In genomic region chr5:140400730-140401361, GRCh38 we compare ENCODE assay signal across 8 cellular contexts. TPM values are rescaled to one million over a fixed set of nuclear protein-coding genes. Genes with fewer than 3 reads are reported as not detected.
DNase-seq lines count a peak whose midpoint lies in the region; ATAC-seq and TF ChIP-seq lines count a peak whose summit lies in the region.

No MANE protein-coding gene starts in this region.

- ATAC-seq in HG02571 (IDR thresholded peaks at IDR 0.05; ENCODE audit: unreplicated experiment), result peak; percentile 63

- peak; percentile 56 for TF ChIP-seq POLR2A in NB4 (IDR thresholded peaks at IDR 0.05; ENCODE audit: extremely low read depth, insufficient read length)

- H3K4me3 ChIP-seq in GM08714 (ENCODE audit: low read length), result peak overlapping the region; percentile 68
- H3K4me3 ChIP-seq in NB4 (ENCODE audit: low read depth, low read length), result peak overlapping the region; percentile 89

- peak; percentile 93 for DNase-seq in NB4 (ENCODE audit: low read depth)
- DNase-seq in SK-N-DZ (ENCODE audit: low spot score), result peak; percentile 98
- peak; percentile 88 for DNase-seq in activated naive CD4-positive, alpha-beta T cell treated with anti-CD3 and anti-CD28 coated beads, Interleukin-2, amount 50 U/mL, for 16 hours
- DNase-seq in glomerular endothelial cell (ENCODE audit: extremely low read depth, low read depth, low spot score), result peak; percentile 88
- peak; percentile 94 for DNase-seq in non-pigmented ciliary epithelial cell (ENCODE audit: low read depth)
- peak; percentile 99 for DNase-seq in superior temporal gyrus (ENCODE audit: extremely low spot score)

- no peak for TF ChIP-seq CTCF in NB4 (IDR thresholded peaks at IDR 0.05; ENCODE audit: low read depth, low read length)

RNA-seq across cellular contexts. Expression of gene ANKHD1, which starts 0.8 kb away (rescaled TPM):
- polyA plus RNA-seq in SK-N-DZ (2014; cell fraction: cytosol; rRNA removed), result 46.2 and 62.1 TPM in 2 replicates
- polyA plus RNA-seq in SK-N-DZ (2014; cell fraction: nucleus; rRNA removed), result 92.9 and 116 TPM in 2 replicates
- 42.1 and 59.7 TPM in 2 replicates for total RNA-seq in glomerular endothelial cell

RNA-seq across cellular contexts. Expression of gene SLC4A9, which starts 40.9 kb away (rescaled TPM):
- polyA plus RNA-seq in SK-N-DZ (2014; cell fraction: cytosol; rRNA removed), result not detected in 2 replicates
- not detected in 2 replicates for polyA plus RNA-seq in SK-N-DZ (2014; cell fraction: nucleus; rRNA removed)
- total RNA-seq in glomerular endothelial cell, result 0.06 TPM in 1 of 2 replicates, not detected in the other

RNA-seq across cellular contexts. Expression of gene HBEGF, which starts 54.4 kb away (rescaled TPM):
- polyA plus RNA-seq in SK-N-DZ (2014; cell fraction: cytosol; rRNA removed), result 1.8 and 2.7 TPM in 2 replicates
- polyA plus RNA-seq in SK-N-DZ (2014; cell fraction: nucleus; rRNA removed), result 1.5 and 1.6 TPM in 2 replicates
- total RNA-seq in glomerular endothelial cell, result 59.6 and 86.3 TPM in 2 replicates

Comparison
In these comparisons a context has a peak if more than half of its experiments do, and no peak if none do; other contexts are left out.
1. Peak in every context shown above with its lines: DNase-seq, ATAC-seq and H3K4me3 ChIP-seq.